Comparison of ENCODE assay signal across 15 cellular contexts in the genomic region with DNA sequence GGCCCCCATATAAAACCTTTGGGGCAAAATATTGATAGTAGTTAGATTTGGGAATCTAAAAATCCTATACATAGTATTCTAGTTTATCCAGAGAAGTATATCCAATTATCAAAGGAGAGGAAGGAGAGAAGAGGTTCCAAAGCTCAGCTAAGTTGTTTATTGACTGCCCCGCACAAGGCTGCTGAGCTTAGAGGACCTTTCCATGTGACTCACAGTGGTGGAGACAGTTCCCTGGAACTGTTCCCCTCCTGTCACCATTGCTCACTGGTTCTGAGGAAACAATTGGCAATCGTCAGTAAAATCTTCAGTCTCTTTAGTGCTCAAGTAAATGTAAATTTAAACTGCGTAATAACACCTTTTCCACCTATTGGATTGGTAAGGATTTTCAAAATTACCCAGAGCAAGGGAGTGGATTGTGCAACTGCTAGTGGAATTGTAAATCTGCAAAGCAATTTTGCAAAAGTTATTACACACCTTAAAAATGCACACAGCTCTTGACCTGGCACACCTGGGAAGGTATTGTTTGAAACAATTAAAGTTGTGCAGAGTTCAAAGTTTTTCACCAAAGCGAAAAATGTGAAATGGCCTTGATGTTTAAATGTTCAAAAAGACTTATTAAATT.
DNase-seq lines count a peak whose midpoint lies in the region; ATAC-seq, FAIRE-seq and TF ChIP-seq lines count a peak whose summit lies in the region.
"Had no signal": no experiment of that assay in that cellular context is flagged by ENCODE, and none has a peak within 500 bp of the region (broad histone marks: within the 10 kb centered on the region; RNA-seq: fewer than 3 reads in every experiment).

No MANE protein-coding gene starts in this region.

- no peaks in the 10 kb centered on the region for H3K36me3 ChIP-seq in HUES6 (ENCODE audit: control insufficient read depth, insufficient read depth, low read length)

- peak overlapping the region; percentile 24; the same call in 1 of the 2 replicates for H3K27ac ChIP-seq in HUES6 (ENCODE audit: low read depth, low read length)
- H3K27ac ChIP-seq: coronary artery had no signal

- no peaks in the 10 kb centered on the region for H3K27me3 ChIP-seq in HUES6 (ENCODE audit: control insufficient read depth, insufficient read depth, low read length)

- H3K9me3 ChIP-seq in HUES6 (ENCODE audit: control insufficient read depth, insufficient read depth, low read depth, low read length) = peaks cover 4% of the 10 kb centered on the region; the same call in 1 of the 2 replicates
- H3K9me3 ChIP-seq: Caco-2 had no signal

- peak; percentile 22 for DNase-seq in astrocyte of the spinal cord (ENCODE audit: low read depth, low spot score)
- DNase-seq in left colon = peak in 1 of 2 donors; percentile 56
- DNase-seq in stromal cell of bone marrow (ENCODE audit: low read depth) = peak; percentile 25
- no peak for DNase-seq in DMS53 (lab: John Stamatoyannopoulos, UW)
- DNase-seq in HTR-8/SVneo (ENCODE audit: insufficient read length, low spot score) = no peak
- DNase-seq: activated CD4-positive, alpha-beta T cell treated with anti-CD3 and anti-CD28 coated beads, Interleukin-2, amount 10 ng/mL, durations not matched to agents 24 days and 14 days; activated effector memory CD4-positive, alpha-beta T cell treated with Interleukin-2 at 50 U/mL for 16 hours; Caco-2; foreskin melanocyte; NCI-H2081 treated with DMSO at 0.1 percent for 48 hours; stimulated activated CD4-positive, alpha-beta T cell treated with anti-CD3 and anti-CD28 coated beads, Interleukin-4, amount 100 ng/mL, for 1 hour; SW 1271 had no signal

- H3K4me3 ChIP-seq in HUES6 (ENCODE audit: low read depth, low read length) (no peak overlapping the region), astrocyte of the spinal cord (ENCODE audit: low read depth, low read length) (no peak overlapping the region)
- H3K4me3 ChIP-seq: coronary artery had no signal

- in situ Hi-C loops in astrocyte of the spinal cord (cut with HindIII; ENCODE audit: low sequenced_read_pairs) = no loop called here

- H3K9ac ChIP-seq in HUES6 (ENCODE audit: low read length) = peak overlapping the region; percentile 43

- H3K4me1 ChIP-seq in HUES6 (ENCODE audit: control insufficient read depth, insufficient read depth, low read length) = peaks cover 37% of the 10 kb centered on the region

- FAIRE-seq in HTR-8/SVneo (lab: Jason Lieb, UNC) = no peak

- TF ChIP-seq CTCF in astrocyte of the spinal cord (IDR thresholded peaks at IDR 0.05; ENCODE audit: low read depth, low read length) = no peak

- intact Hi-C loops in left colon (cut with DNase I, micrococcal nuclease) = no loop called here

- peak; percentile 92 for ATAC-seq in left colon
- ATAC-seq in GM18511 (IDR thresholded peaks at IDR 0.05; ENCODE audit: unreplicated experiment) = no peak

Comparison
In these comparisons a context has a peak if more than half of its experiments do, and no peak if none do; other contexts are left out.
1. DNase-seq: peak in astrocyte of the spinal cord (single experiment) and stromal cell of bone marrow (single experiment); none in DMS53 (single experiment) and HTR-8/SVneo (single experiment).